Comparison of ENCODE assay signal across 25 cellular contexts in the genomic region with DNA sequence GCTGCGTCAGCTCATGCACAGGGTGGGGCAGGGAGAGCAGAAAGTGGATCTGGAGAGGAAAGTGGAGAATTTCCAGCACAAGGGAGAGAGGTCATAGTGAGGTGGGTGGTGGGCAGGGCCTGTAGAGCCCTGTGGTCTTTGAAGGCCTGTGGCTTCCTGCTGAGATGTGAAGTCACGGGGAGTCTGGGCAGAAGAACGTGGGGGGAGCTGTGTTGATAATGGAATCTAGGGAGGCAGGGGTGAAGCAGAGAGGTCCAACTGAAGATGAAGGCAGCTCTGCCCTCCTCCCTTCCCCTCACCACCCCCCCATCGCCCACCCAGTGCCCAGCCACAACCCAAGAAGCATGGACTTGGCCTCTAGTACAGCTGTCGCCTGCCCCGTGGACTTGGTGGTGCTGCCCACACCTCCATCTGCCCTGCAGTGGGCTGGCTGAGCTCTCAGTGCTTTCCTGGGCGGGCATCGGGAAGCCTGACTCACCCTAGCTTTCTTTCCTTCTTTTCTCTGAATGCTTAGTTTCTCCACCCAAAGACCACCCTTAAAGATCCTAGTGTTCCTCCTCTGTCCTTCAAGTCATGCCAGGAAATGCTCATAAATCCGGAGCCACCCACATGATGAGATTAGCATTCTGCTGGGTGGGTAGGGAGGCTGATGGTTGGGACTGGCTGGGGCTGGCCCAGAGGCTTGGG.
"Had no signal": no experiment of that assay in that cellular context is flagged by ENCODE, and none has a peak within 500 bp of the region (broad histone marks: within the 10 kb centered on the region; RNA-seq: fewer than 3 reads in every experiment).

No MANE protein-coding gene starts in this region.

- H3K4me3 Mint-ChIP-seq: activated B cell treated with CpG ODN at 0.5 μM for 24 hours; activated CD4-positive, alpha-beta T cell treated with anti-CD3 and anti-CD28 coated beads, Interleukin-2, amount 10 ng/mL, durations not matched to agents 24 days and 14 days; activated CD8-positive, alpha-beta memory T cell treated with anti-CD3 and anti-CD28 coated beads, Interleukin-2, amount 10 ng/mL, durations not matched to agents 7 days and 5 days; activated naive CD4-positive, alpha-beta T cell treated with anti-CD3 and anti-CD28 coated beads for 36 hours; activated naive CD8-positive, alpha-beta T cell; activated T-cell treated with anti-CD3 and anti-CD28 coated beads, Interleukin-2, amount 50 U/mL, for 4 hours; brain; T-cell had no signal

- H3K27me3 Mint-ChIP-seq: activated CD4-positive, alpha-beta T cell treated with anti-CD3 and anti-CD28 coated beads, Interleukin-2, amount 10 ng/mL, durations not matched to agents 24 days and 14 days; activated CD8-positive, alpha-beta memory T cell treated with anti-CD3 and anti-CD28 coated beads, Interleukin-2, amount 10 ng/mL, durations not matched to agents 7 days and 5 days; activated naive CD8-positive, alpha-beta T cell had no signal

- H3K27ac Mint-ChIP-seq: activated B cell treated with CpG ODN at 0.5 μM for 24 hours; activated CD4-positive, alpha-beta T cell treated with anti-CD3 and anti-CD28 coated beads, Interleukin-2, amount 10 ng/mL, durations not matched to agents 24 days and 14 days; activated CD8-positive, alpha-beta memory T cell treated with anti-CD3 and anti-CD28 coated beads, Interleukin-2, amount 10 ng/mL, durations not matched to agents 7 days and 5 days; activated naive CD4-positive, alpha-beta T cell treated with anti-CD3 and anti-CD28 coated beads for 36 hours; activated naive CD8-positive, alpha-beta T cell; T-cell had no signal

- H3K4me1 Mint-ChIP-seq: activated B cell treated with CpG ODN at 0.5 μM for 24 hours; activated CD4-positive, alpha-beta T cell treated with anti-CD3 and anti-CD28 coated beads, Interleukin-2, amount 10 ng/mL, durations not matched to agents 24 days and 14 days; activated CD8-positive, alpha-beta memory T cell treated with anti-CD3 and anti-CD28 coated beads, Interleukin-2, amount 10 ng/mL, durations not matched to agents 7 days and 5 days had no signal

- H3K9me3 Mint-ChIP-seq: activated B cell treated with CpG ODN at 0.5 μM for 24 hours; activated CD4-positive, alpha-beta T cell treated with anti-CD3 and anti-CD28 coated beads, Interleukin-2, amount 10 ng/mL, durations not matched to agents 24 days and 14 days; activated naive CD4-positive, alpha-beta T cell treated with anti-CD3 and anti-CD28 coated beads for 36 hours; activated T-cell treated with anti-CD3 and anti-CD28 coated beads, Interleukin-2, amount 50 U/mL, for 4 hours; brain; T-cell had no signal

- ATAC-seq: activated CD8-positive, alpha-beta memory T cell treated with anti-CD3 and anti-CD28 coated beads, Interleukin-2, amount 10 ng/mL, durations not matched to agents 7 days and 5 days; activated T-cell treated with anti-CD3 and anti-CD28 coated beads, Interleukin-2, amount 50 U/mL, for 4 hours; T-cell had no signal

- H3K27ac ChIP-seq: SK-N-MC had no signal

- H3K36me3 Mint-ChIP-seq: activated CD8-positive, alpha-beta memory T cell treated with anti-CD3 and anti-CD28 coated beads, Interleukin-2, amount 10 ng/mL, durations not matched to agents 7 days and 5 days; activated naive CD8-positive, alpha-beta T cell; brain; T-cell had no signal

- DNase-seq: activated B cell treated with CpG ODN at 0.5 μM for 24 hours; activated CD4-positive, alpha-beta T cell treated with anti-CD3 and anti-CD28 coated beads for 1 hour; activated CD4-positive, alpha-beta T cell treated with anti-CD3 and anti-CD28 coated beads, Interleukin-2, amount 10 ng/mL, durations not matched to agents 24 days and 14 days; activated CD4-positive, alpha-beta T cell treated with anti-CD3 and anti-CD28 coated beads, Interleukin-2, amount 50 U/mL, for 48 hours; activated CD8-positive, alpha-beta memory T cell treated with anti-CD3 and anti-CD28 coated beads, Interleukin-2, amount 10 ng/mL, durations not matched to agents 7 days and 5 days; activated gamma-delta T cell; activated naive CD4-positive, alpha-beta T cell treated with anti-CD3 and anti-CD28 coated beads for 36 hours; activated T-cell treated with anti-CD3 and anti-CD28 coated beads, Interleukin-2, amount 50 U/mL, for 4 hours; amygdala; Karpas-422; NCI-H1048; NCI-H1694; NCI-H2029; NCI-H2107; NCI-H2171 treated with DMSO at 0.1 percent for 48 hours; NCI-H226; NCI-H526; NCI-H774; SIG-M5; T-cell; T-helper 2 cell; T1000 had no signal

- H3K4me3 ChIP-seq: SK-N-MC had no signal
